In genomic region chr4:121720109-121720508, GRCh38 we compare ENCODE assay signal across 19 cellular contexts. TPM values are rescaled to one million over a fixed set of nuclear protein-coding genes. Genes with fewer than 3 reads are reported as not detected.
"Had no signal": no experiment of that assay in that cellular context is flagged by ENCODE, and none has a peak within 500 bp of the region (broad histone marks: within the 10 kb centered on the region; RNA-seq: fewer than 3 reads in every experiment).

No MANE protein-coding gene starts in this region.

- ATAC-seq: psoas muscle; sciatic nerve; stimulated activated naive CD8-positive, alpha-beta T cell treated with anti-CD3 and anti-CD28 coated beads, Interleukin-15, amount 100 ng/mL, for 72 hours; T-helper 17 cell; upper lobe of right lung; WTC11 had no signal

- DNase-seq: activated CD4-positive, alpha-beta memory T cell treated with anti-CD3 and anti-CD28 coated beads, Interleukin-2, amount 10 ng/mL, durations not matched to agents 7 days and 5 days; activated CD4-positive, alpha-beta T cell treated with anti-CD3 and anti-CD28 coated beads for 4 hours; activated naive CD4-positive, alpha-beta T cell treated with anti-CD3 and anti-CD28 coated beads, Interleukin-2, amount 50 U/mL, for 16 hours; activated T-cell treated with anti-CD3 and anti-CD28 coated beads, Interleukin-2, amount 50 U/mL, for 24 hours; effector memory CD4-positive, alpha-beta T cell; foreskin melanocyte; head of caudate nucleus; midbrain; psoas muscle; spleen; stimulated activated naive CD8-positive, alpha-beta T cell treated with anti-CD3 and anti-CD28 coated beads, Interleukin-15, amount 100 ng/mL, for 72 hours; T-helper 17 cell; upper lobe of right lung had no signal

- H3K27me3 ChIP-seq: breast epithelium, upper lobe of right lung had no signal

- H3K4me3 ChIP-seq: breast epithelium, lung, psoas muscle, spleen, upper lobe of right lung had no signal

- H3K9me3 ChIP-seq: breast epithelium, psoas muscle, spleen, upper lobe of right lung had no signal

- H3K27ac ChIP-seq: breast epithelium, psoas muscle, spleen, upper lobe of right lung had no signal

- H3K36me3 ChIP-seq: breast epithelium, spleen, upper lobe of right lung had no signal

- H3K4me1 ChIP-seq: breast epithelium, psoas muscle, spleen, upper lobe of right lung had no signal

RNA-seq across cellular contexts. Expression of gene SMIM43, which starts 44.9 kb away (rescaled TPM):
- total RNA-seq: activated CD4-positive, alpha-beta memory T cell treated with anti-CD3 and anti-CD28 coated beads, Interleukin-2, amount 10 ng/mL, durations not matched to agents 7 days and 5 days; breast epithelium; cerebellum; osteocyte; psoas muscle; T-helper 17 cell; upper lobe of right lung had no signal
